Comparison of ENCODE assay signal across 1 cellular context in genomic region chr16:70438983-70439862, GRCh38.
TF ChIP-seq lines count a peak whose summit lies in the region.

TSS of gene ST3GAL2 (minus strand) at chr16:70439100. CDS start at chr16:70398530, 40,570 bp downstream.

TF ChIP-seq in HEK293, 187 proteins besides CTCF, POLR2A, EP300 and RAD21 (continued from another document):
- TF ChIP-seq ZBTB26 (tag by site-specific recombination; optimal IDR thresholded peaks at IDR 0.05) (peak; percentile 77), ZNF2 (tag by site-specific recombination; IDR thresholded peaks at IDR 0.05) (peak; percentile 51; the same call in 1 of the 2 replicates), ZNF639 (tag by site-specific recombination; IDR thresholded peaks at IDR 0.05) (peak; percentile 70), ZNF658 (tag by site-specific recombination; IDR thresholded peaks at IDR 0.05) (no peak), ZNF544 (tag by site-specific recombination; IDR thresholded peaks at IDR 0.05) (no peak), ZNF510 (tag by site-specific recombination; IDR thresholded peaks at IDR 0.05; ENCODE audit: insufficient replicate concordance) (no peak), SP2 (tag by site-specific recombination; IDR thresholded peaks at IDR 0.05) (peak; percentile 75)
